ENCODE assay signal across 8 cellular contexts in genomic region chr2:20348542-20348941, GRCh38.
DNase-seq lines count a peak whose midpoint lies in the region; TF ChIP-seq lines count a peak whose summit lies in the region.

No MANE protein-coding gene starts in this region.

- H3K36me3 ChIP-seq in iPS-20b (ENCODE audit: insufficient read depth, low read depth, low read length), result peaks cover 4% of the 10 kb centered on the region; the same call in 1 of the 2 replicates
- H3K36me3 ChIP-seq in stomach smooth muscle (ENCODE audit: control insufficient read depth in 2 of 2, insufficient read depth in 2 of 2, low read length in 2 of 2), result no peaks in the 10 kb centered on the region

- in situ Hi-C loops in GM13976 (cut with MboI; ENCODE audit: low sequenced_read_pairs, unreplicated experiment), result no loop called here

- H3K9ac ChIP-seq in iPS-20b (ENCODE audit: low read depth, low read length) (peak overlapping the region; percentile 95; the same call in 1 of the 2 replicates), stomach smooth muscle (ENCODE audit: low read length in 2 of 2) (no peak overlapping the region)

- no peaks in the 10 kb centered on the region for H3K9me3 ChIP-seq in iPS-20b (ENCODE audit: insufficient read depth, low read depth, low read length)
- no peaks in the 10 kb centered on the region for H3K9me3 ChIP-seq in stomach smooth muscle (ENCODE audit: control insufficient read depth in 2 of 2, low read length in 2 of 2)

- peaks cover 35% of the 10 kb centered on the region; the same call in 1 of the 2 replicates for H3K4me1 ChIP-seq in iPS-20b (ENCODE audit: insufficient read depth, low read length)
- H3K4me1 ChIP-seq in stomach smooth muscle (ENCODE audit: control insufficient read depth, insufficient read depth, low read length), result peaks cover 29% of the 10 kb centered on the region

- H3K4me3 ChIP-seq in iPS-20b (ENCODE audit: low read length) (peak overlapping the region; percentile 89), stomach smooth muscle (ENCODE audit: low read length in 2 of 2) (peak overlapping the region; percentile 15 to 82)

- H3K27me3 ChIP-seq in iPS-20b (ENCODE audit: insufficient read depth, low read length) (no peaks in the 10 kb centered on the region), stomach smooth muscle (ENCODE audit: control insufficient read depth in 1 of 2, insufficient read depth in 2 of 2, low read length in 2 of 2) (no peaks in the 10 kb centered on the region)

- H3K27ac ChIP-seq in VCaP (peak overlapping the region; percentile 100), iPS-20b (ENCODE audit: low read length) (no peak overlapping the region), stomach smooth muscle (ENCODE audit: low read length) (no peak overlapping the region)

- DNase-seq in activated effector memory CD4-positive, alpha-beta T cell treated with anti-CD3 and anti-CD28 coated beads, Interleukin-2, amount 50 U/mL, for 16 hours, result peak; percentile 65
- no peak for DNase-seq in activated effector memory CD4-positive, alpha-beta T cell treated with Interleukin-2 at 50 U/mL for 16 hours
- DNase-seq in NCI-H510A (lab: John Stamatoyannopoulos, UW) (no peak), GM13976 (ENCODE audit: low spot score) (no peak), cerebellar cortex (ENCODE audit: low spot score) (no peak)

- no peak for TF ChIP-seq CTCF in VCaP (conservative IDR thresholded peaks at IDR 0.05)
- TF ChIP-seq CTCF in GM13976 (IDR thresholded peaks at IDR 0.05; ENCODE audit: borderline replicate concordance, control extremely low read depth, extremely low read depth, insufficient read depth, missing control alignments), result no peak
